1 cellular context compared by ENCODE assay signal in genomic region chr6:157667211-157668033, GRCh38.
TF ChIP-seq lines count a peak whose summit lies in the region.

No MANE protein-coding gene starts in this region.

TF ChIP-seq in K562, 482 proteins besides CTCF, POLR2A, EP300 and RAD21 (continued from another document):
- TF ChIP-seq CREB3L1 (IDR thresholded peaks at IDR 0.05; ENCODE audit: borderline replicate concordance, low read depth) = no peak
- TF ChIP-seq GMEB1 (CRISPR knock-in tag; IDR thresholded peaks at IDR 0.05) = no peak
- TF ChIP-seq CBX2 (IDR thresholded peaks at IDR 0.05; ENCODE audit: insufficient read depth, low read length, poor library complexity, severe bottlenecking) = no peak
- TF ChIP-seq CC2D1A (IDR thresholded peaks at IDR 0.05) = peak; percentile 92
- no peak for TF ChIP-seq DACH1 (IDR thresholded peaks at IDR 0.05; ENCODE audit: partially characterized antibody)
- peak; percentile 80 for TF ChIP-seq SPI1 (IDR thresholded peaks at IDR 0.05; ENCODE audit: borderline replicate concordance, low read depth, low read length)
- TF ChIP-seq PCBP1 (IDR thresholded peaks at IDR 0.05; ENCODE audit: low read depth, low read length, poor library complexity, severe bottlenecking) = no peak
- no peak for TF ChIP-seq SP1 (CRISPR knock-in tag; IDR thresholded peaks at IDR 0.05)
- TF ChIP-seq TAF15 (IDR thresholded peaks at IDR 0.05; ENCODE audit: low read depth, low read length) = no peak
- no peak for TF ChIP-seq NCOA2 (IDR thresholded peaks at IDR 0.05; ENCODE audit: partially characterized antibody in 2 of 2)
- TF ChIP-seq ZNF232 (CRISPR knock-in tag; IDR thresholded peaks at IDR 0.05) = no peak
- TF ChIP-seq TGIF2 (CRISPR knock-in tag; IDR thresholded peaks at IDR 0.05) = no peak
- TF ChIP-seq AFF4 (CRISPR knock-in tag; IDR thresholded peaks at IDR 0.05) = no peak
- no peak for TF ChIP-seq KDM5B (IDR thresholded peaks at IDR 0.05; ENCODE audit: insufficient replicate concordance, low read depth, low read length)
- TF ChIP-seq ZNF146 (CRISPR knock-in tag; IDR thresholded peaks at IDR 0.05; ENCODE audit: unreplicated experiment) = no peak
- TF ChIP-seq KAT7 (CRISPR knock-in tag; IDR thresholded peaks at IDR 0.05; ENCODE audit: borderline replicate concordance) = no peak
- no peak for TF ChIP-seq SIX5 (IDR thresholded peaks at IDR 0.05; ENCODE audit: borderline replicate concordance in 1 of 2, insufficient read depth in 1 of 2, low read depth in 1 of 2, low read length in 2 of 2)
- TF ChIP-seq ZNF778 (CRISPR knock-in tag; IDR thresholded peaks at IDR 0.05) = no peak
- TF ChIP-seq BCLAF1 (IDR thresholded peaks at IDR 0.05; ENCODE audit: borderline replicate concordance in 1 of 2, control insufficient read depth in 1 of 2, low read depth in 2 of 2, low read length in 1 of 2) = no peak
- peak; percentile 32; the same call in 1 of the 2 replicates for TF ChIP-seq ATF7 (IDR thresholded peaks at IDR 0.05)
- TF ChIP-seq ZNF431 (CRISPR knock-in tag; IDR thresholded peaks at IDR 0.05) = no peak
- TF ChIP-seq NRF1 (conservative IDR thresholded peaks at IDR 0.05 in 1 of 2, IDR thresholded peaks at IDR 0.05 in 1 of 2) = no peak
- TF ChIP-seq NBN (IDR thresholded peaks at IDR 0.05; ENCODE audit: low read depth) = peak; percentile 92
- TF ChIP-seq HDAC2 (IDR thresholded peaks at IDR 0.05) = peak; percentile 64; the same call in 1 of the 2 replicates
- no peak for TF ChIP-seq ZNF57 (CRISPR knock-in tag; IDR thresholded peaks at IDR 0.05)
- no peak for TF ChIP-seq MNT (conservative IDR thresholded peaks at IDR 0.05)
- TF ChIP-seq ARHGAP35 (IDR thresholded peaks at IDR 0.05; ENCODE audit: partially characterized antibody) = peak; percentile 68
- no peak for TF ChIP-seq MTF1 (CRISPR knock-in tag; IDR thresholded peaks at IDR 0.05; ENCODE audit: borderline replicate concordance)
- no peak for TF ChIP-seq TEAD1 (CRISPR knock-in tag; IDR thresholded peaks at IDR 0.05)
- no peak for TF ChIP-seq ID3 (CRISPR knock-in tag; IDR thresholded peaks at IDR 0.05)
- TF ChIP-seq ID3 (tag; IDR thresholded peaks at IDR 0.05) = no peak
- no peak for TF ChIP-seq FOSL1 (tag; conservative IDR thresholded peaks at IDR 0.05)
- no peak for TF ChIP-seq CEBPG (CRISPR knock-in tag; IDR thresholded peaks at IDR 0.05)
- TF ChIP-seq CEBPG (tag; conservative IDR thresholded peaks at IDR 0.05 in 1 of 2, IDR thresholded peaks at IDR 0.05 in 1 of 2) = no peak
TF ChIP-seq in K562: peak in this region for 91.
